ENCODE assay signal across 15 cellular contexts in genomic region chr9:899440-900184, GRCh38. TPM values are rescaled to one million over a fixed set of nuclear protein-coding genes. Genes with fewer than 3 reads are reported as not detected.
DNase-seq lines count a peak whose midpoint lies in the region; ATAC-seq and TF ChIP-seq lines count a peak whose summit lies in the region.
"Had no signal": no experiment of that assay in that cellular context is flagged by ENCODE, and none has a peak within 500 bp of the region (broad histone marks: within the 10 kb centered on the region; RNA-seq: fewer than 3 reads in every experiment).

No MANE protein-coding gene starts in this region.

- H3K36me3 ChIP-seq in HEK293 (ENCODE audit: control insufficient read depth in 2 of 2, insufficient read depth in 1 of 2, low read length in 2 of 2): no peaks in the 10 kb centered on the region
- no peaks in the 10 kb centered on the region for H3K36me3 ChIP-seq in aorta (ENCODE audit: control insufficient read depth in 1 of 2, insufficient read depth in 2 of 2, low read length in 1 of 2)
- H3K36me3 ChIP-seq in PC-9 (ENCODE audit: low read depth): no peaks in the 10 kb centered on the region
- H3K36me3 ChIP-seq: SJSA1, spleen had no signal

- no peak overlapping the region for H3K4me2 ChIP-seq in PC-9

- H3K4me1 ChIP-seq in HEK293 (ENCODE audit: control insufficient read depth, insufficient read depth, low read length) (peaks cover 14% of the 10 kb centered on the region), aorta (ENCODE audit: control insufficient read depth in 1 of 2, insufficient read depth in 2 of 2, low read length in 2 of 2) (no peaks in the 10 kb centered on the region), PC-9 (replicated peaks; ENCODE audit: insufficient read depth) (no peaks in the 10 kb centered on the region)
- H3K4me1 ChIP-seq: SJSA1 had no signal

- no TSS peak for BruUV-seq in PC-9 (replicated peaks; lab: Mats Ljungman, UMichigan)

- peak overlapping the region; percentile 74 to 90 (median 88) for H3K27ac Mint-ChIP-seq in CD14-positive monocyte

- 56% methylated on average over 12 of the region's 12 CpGs for WGBS in aorta, 2 donors

- H3K27ac ChIP-seq in HEK293 (ENCODE audit: extremely low read depth, low read depth, low read length): peak overlapping the region; percentile 77
- H3K27ac ChIP-seq in aorta (ENCODE audit: low read depth in 1 of 2, low read length in 2 of 2): no peak overlapping the region
- H3K27ac ChIP-seq in PC-9: no peak overlapping the region
- H3K27ac ChIP-seq: SJSA1 had no signal

- H3K36me3 Mint-ChIP-seq in CD14-positive monocyte: no peaks in the 10 kb centered on the region
- H3K36me3 Mint-ChIP-seq: brain had no signal

- H3F3A ChIP-seq in PC-9 (ENCODE audit: insufficient read depth, low read depth): no peaks in the 10 kb centered on the region

- DNase-seq in CD14-positive monocyte (ENCODE audit: low spot score) (peak; percentile 56), NOMO-1 treated with DMSO at 0.1 percent for 48 hours (lab: John Stamatoyannopoulos, UW; ENCODE audit: unreplicated experiment) (peak; percentile 80), left colon (peak in 1 of 2 donors; percentile 10), aorta (no peak), PC-9 (no peak), activated gamma-delta T cell (lab: John Stamatoyannopoulos, UW) (no peak)
- DNase-seq: activated CD8-positive, alpha-beta memory T cell treated with anti-CD3 and anti-CD28 coated beads for 24 hours; spleen; stimulated activated naive CD8-positive, alpha-beta T cell treated with anti-CD3 and anti-CD28 coated beads, Interleukin-15, amount 100 ng/mL, for 72 hours had no signal

- no peaks in the 10 kb centered on the region for H3K9me3 ChIP-seq in HEK293 (ENCODE audit: control insufficient read depth, insufficient read depth, low read depth, low read length)
- no peaks in the 10 kb centered on the region for H3K9me3 ChIP-seq in aorta (ENCODE audit: control insufficient read depth, low read length)
- no peaks in the 10 kb centered on the region for H3K9me3 ChIP-seq in PC-9 (ENCODE audit: insufficient read depth, low read depth)
- H3K9me3 ChIP-seq: SJSA1, spleen had no signal

- no peaks in the 10 kb centered on the region for H3K9me3 Mint-ChIP-seq in CD14-positive monocyte
- H3K9me3 Mint-ChIP-seq: brain; stimulated activated naive CD8-positive, alpha-beta T cell treated with anti-CD3 and anti-CD28 coated beads, Interleukin-15, amount 100 ng/mL, for 72 hours had no signal

- H3K4me3 ChIP-seq in HEK293 (ENCODE audit: low read depth, low read length) (no peak overlapping the region), aorta (ENCODE audit: low read length in 2 of 2) (no peak overlapping the region), PC-9 (no peak overlapping the region)
- H3K4me3 ChIP-seq: SJSA1 had no signal

- no peaks in the 10 kb centered on the region for H3K9me2 ChIP-seq in PC-9 (ENCODE audit: insufficient read depth)

- CTCF ChIA-PET in HEK293 (lab: Yijun Ruan, JAX) (interaction anchor here (0.7 to 1.7 kb wide), 16 partner anchors 8 to 284 kb away, joined by 3 to 7 read pairs (median 4); partner anchors contain the start of gene DMRT3), PC-9 (lab: Charles Lee) (no interaction called here)

- intact Hi-C loops in CD14-positive monocyte (cut with micrococcal nuclease): no loop called here
- intact Hi-C loops in left colon (cut with DNase I, micrococcal nuclease): no loop called here
- intact Hi-C loops in aorta (cut with DNase I): loop anchor here in 1 of 2 donors (5.0 kb wide), 1 partner anchor 108 kb away; no protein-coding TSS in a partner anchor
- intact Hi-C loops in PC-9 (cut with micrococcal nuclease; ENCODE audit: unreplicated experiment): no loop called here

- H2AFZ ChIP-seq in PC-9: no peak overlapping the region

- H3K27me3 Mint-ChIP-seq in CD14-positive monocyte (ENCODE audit: low read depth in 3 of 3): peaks cover 2 to 6% (median 2%) of the 10 kb centered on the region in 3 donors

- POLR2A ChIA-PET in HEK293 (lab: Yijun Ruan, JAX) (interaction anchor here (0.6 to 1.9 kb wide), 3 partner anchors 23 to 79 kb away, joined by 3 to 18 read pairs (median 6); partner anchors contain the start of gene DMRT3), PC-9 (lab: Charles Lee; ENCODE audit: unreplicated experiment) (no interaction called here)

- H3K4me1 Mint-ChIP-seq in CD14-positive monocyte: peaks cover 45% of the 10 kb centered on the region

- H3K4me3 Mint-ChIP-seq in CD14-positive monocyte: peak overlapping the region; percentile 63 to 82
- H3K4me3 Mint-ChIP-seq: brain; stimulated activated naive CD8-positive, alpha-beta T cell treated with anti-CD3 and anti-CD28 coated beads, Interleukin-15, amount 100 ng/mL, for 72 hours had no signal

- ATAC-seq in left colon: peak; percentile 82
- no peak for ATAC-seq in HG02981 (IDR thresholded peaks at IDR 0.05; ENCODE audit: unreplicated experiment)
- no peak for ATAC-seq in aorta (ENCODE audit: low FRiP score)
- ATAC-seq: stimulated activated naive CD8-positive, alpha-beta T cell treated with anti-CD3 and anti-CD28 coated beads, Interleukin-15, amount 100 ng/mL, for 72 hours had no signal

- TF ChIP-seq CTCF in CD14-positive monocyte (IDR thresholded peaks at IDR 0.05) (no peak), HEK293 (tag by site-specific recombination; IDR thresholded peaks at IDR 0.05) (no peak), PC-9 (conservative IDR thresholded peaks at IDR 0.05) (no peak)

- H4K20me1 ChIP-seq in PC-9 (ENCODE audit: insufficient read depth): no peaks in the 10 kb centered on the region

- no peaks in the 10 kb centered on the region for H3K79me2 ChIP-seq in PC-9 (ENCODE audit: low read depth)

- H3K27me3 ChIP-seq in aorta (ENCODE audit: control insufficient read depth in 1 of 2, insufficient read depth in 2 of 2, low read length in 1 of 2) (no peaks in the 10 kb centered on the region), PC-9 (ENCODE audit: insufficient read depth, low read depth) (peaks cover 28% of the 10 kb centered on the region)
- H3K27me3 ChIP-seq: SJSA1 had no signal

TF ChIP-seq in HEK293, 187 proteins besides CTCF, POLR2A, EP300 and RAD21 (continues in another document):
- no peak for TF ChIP-seq ZNF660 (tag by site-specific recombination; IDR thresholded peaks at IDR 0.05)
- TF ChIP-seq SCRT2 (tag by site-specific recombination; IDR thresholded peaks at IDR 0.05): no peak
- peak; percentile 89 for TF ChIP-seq OSR2 (tag by site-specific recombination; IDR thresholded peaks at IDR 0.05)
- TF ChIP-seq ZNF121 (tag by site-specific recombination; IDR thresholded peaks at IDR 0.05): no peak
- TF ChIP-seq ZNF341 (tag by site-specific recombination; IDR thresholded peaks at IDR 0.05; ENCODE audit: low read depth): peak; percentile 61
- TF ChIP-seq, protein P1, sequence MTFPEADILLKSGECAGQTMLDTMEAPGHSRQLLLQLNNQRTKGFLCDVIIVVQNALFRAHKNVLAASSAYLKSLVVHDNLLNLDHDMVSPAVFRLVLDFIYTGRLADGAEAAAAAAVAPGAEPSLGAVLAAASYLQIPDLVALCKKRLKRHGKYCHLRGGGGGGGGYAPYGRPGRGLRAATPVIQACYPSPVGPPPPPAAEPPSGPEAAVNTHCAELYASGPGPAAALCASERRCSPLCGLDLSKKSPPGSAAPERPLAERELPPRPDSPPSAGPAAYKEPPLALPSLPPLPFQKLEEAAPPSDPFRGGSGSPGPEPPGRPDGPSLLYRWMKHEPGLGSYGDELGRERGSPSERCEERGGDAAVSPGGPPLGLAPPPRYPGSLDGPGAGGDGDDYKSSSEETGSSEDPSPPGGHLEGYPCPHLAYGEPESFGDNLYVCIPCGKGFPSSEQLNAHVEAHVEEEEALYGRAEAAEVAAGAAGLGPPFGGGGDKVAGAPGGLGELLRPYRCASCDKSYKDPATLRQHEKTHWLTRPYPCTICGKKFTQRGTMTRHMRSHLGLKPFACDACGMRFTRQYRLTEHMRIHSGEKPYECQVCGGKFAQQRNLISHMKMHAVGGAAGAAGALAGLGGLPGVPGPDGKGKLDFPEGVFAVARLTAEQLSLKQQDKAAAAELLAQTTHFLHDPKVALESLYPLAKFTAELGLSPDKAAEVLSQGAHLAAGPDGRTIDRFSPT (tag by site-specific recombination; IDR thresholded peaks at IDR 0.05): no peak
- no peak for TF ChIP-seq ZNF211 (tag by site-specific recombination; IDR thresholded peaks at IDR 0.05; ENCODE audit: low read depth)
- TF ChIP-seq, protein P2, sequence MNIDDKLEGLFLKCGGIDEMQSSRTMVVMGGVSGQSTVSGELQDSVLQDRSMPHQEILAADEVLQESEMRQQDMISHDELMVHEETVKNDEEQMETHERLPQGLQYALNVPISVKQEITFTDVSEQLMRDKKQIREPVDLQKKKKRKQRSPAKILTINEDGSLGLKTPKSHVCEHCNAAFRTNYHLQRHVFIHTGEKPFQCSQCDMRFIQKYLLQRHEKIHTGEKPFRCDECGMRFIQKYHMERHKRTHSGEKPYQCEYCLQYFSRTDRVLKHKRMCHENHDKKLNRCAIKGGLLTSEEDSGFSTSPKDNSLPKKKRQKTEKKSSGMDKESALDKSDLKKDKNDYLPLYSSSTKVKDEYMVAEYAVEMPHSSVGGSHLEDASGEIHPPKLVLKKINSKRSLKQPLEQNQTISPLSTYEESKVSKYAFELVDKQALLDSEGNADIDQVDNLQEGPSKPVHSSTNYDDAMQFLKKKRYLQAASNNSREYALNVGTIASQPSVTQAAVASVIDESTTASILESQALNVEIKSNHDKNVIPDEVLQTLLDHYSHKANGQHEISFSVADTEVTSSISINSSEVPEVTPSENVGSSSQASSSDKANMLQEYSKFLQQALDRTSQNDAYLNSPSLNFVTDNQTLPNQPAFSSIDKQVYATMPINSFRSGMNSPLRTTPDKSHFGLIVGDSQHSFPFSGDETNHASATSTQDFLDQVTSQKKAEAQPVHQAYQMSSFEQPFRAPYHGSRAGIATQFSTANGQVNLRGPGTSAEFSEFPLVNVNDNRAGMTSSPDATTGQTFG (tag by site-specific recombination; IDR thresholded peaks at IDR 0.05; ENCODE audit: borderline replicate concordance): no peak
- TF ChIP-seq ZNF24 (tag by site-specific recombination; IDR thresholded peaks at IDR 0.05): no peak
- TF ChIP-seq ZNF175 (tag by site-specific recombination; IDR thresholded peaks at IDR 0.05): no peak
- peak; percentile 65; the same call in 1 of the 2 replicates for TF ChIP-seq KLF7 (tag by site-specific recombination; IDR thresholded peaks at IDR 0.05; ENCODE audit: borderline replicate concordance)
- no peak for TF ChIP-seq ZNF488 (tag by site-specific recombination; IDR thresholded peaks at IDR 0.05)
- TF ChIP-seq BCL11A (tag by site-specific recombination; IDR thresholded peaks at IDR 0.05; ENCODE audit: low read depth): peak; percentile 86

RNA-seq across cellular contexts. Expression of gene DMRT1, which starts 58.1 kb away (rescaled TPM):
- polyA plus RNA-seq in CD14-positive monocyte (not detected), aorta (not detected)
- total RNA-seq in left colon (not detected), aorta (not detected), PC-9 (2021) (not detected in 2 replicates)
- total RNA-seq: lower leg skin, M059J, SJSA1, spleen had no signal
- polyA plus RNA-seq: spleen had no signal

Comparison
In these comparisons a context has a peak if more than half of its experiments do, and no peak if none do; other contexts are left out.
1. DNase-seq: peak in CD14-positive monocyte (single experiment) and NOMO-1 treated with DMSO at 0.1 percent for 48 hours (single experiment); none in aorta (0 of 2), PC-9 (0 of 2) and activated gamma-delta T cell (single experiment).